21 cellular contexts compared by ENCODE assay signal in genomic region chr2:171205551-171205950, GRCh38.
"Had no signal": no experiment of that assay in that cellular context is flagged by ENCODE, and none has a peak within 500 bp of the region (broad histone marks: within the 10 kb centered on the region; RNA-seq: fewer than 3 reads in every experiment).

No MANE protein-coding gene starts in this region.

- H3K4me3 Mint-ChIP-seq: mesothelial cell of epicardium; naive thymus-derived CD4-positive, alpha-beta T cell had no signal

- H3K27ac ChIP-seq: coronary artery, dorsolateral prefrontal cortex, esophagus muscularis mucosa, gastrocnemius medialis, heart right ventricle, left lung, lower lobe of right lung had no signal

- DNase-seq: dermis blood vessel endothelial cell; dorsolateral prefrontal cortex; effector CD4-positive, alpha-beta T cell; effector memory CD4-positive, alpha-beta T cell; foreskin fibroblast; foreskin melanocyte; gastrocnemius medialis; glutamatergic neuron; head of caudate nucleus; heart right ventricle; hippocampal formation; left cardiac atrium; left lung; left ventricle myocardium superior; lower lobe of right lung; mesenchymal stem cell; mucosa of descending colon; naive thymus-derived CD4-positive, alpha-beta T cell had no signal

- H3K27ac Mint-ChIP-seq: mesothelial cell of epicardium; naive thymus-derived CD4-positive, alpha-beta T cell had no signal

- H3K36me3 Mint-ChIP-seq: mesothelial cell of epicardium had no signal

- H3K36me3 ChIP-seq: esophagus muscularis mucosa, gastrocnemius medialis, heart right ventricle, left lung, lower lobe of right lung had no signal

- H3K4me1 ChIP-seq: gastrocnemius medialis, heart right ventricle, left lung, lower lobe of right lung had no signal

- H3K27me3 ChIP-seq: dorsolateral prefrontal cortex, esophagus muscularis mucosa, gastrocnemius medialis, left lung had no signal

- H3K9me3 ChIP-seq: esophagus muscularis mucosa, gastrocnemius medialis, heart right ventricle, left lung, lower lobe of right lung, mucosa of descending colon had no signal

- H3K4me3 ChIP-seq: coronary artery, dorsolateral prefrontal cortex, esophagus muscularis mucosa, gastrocnemius medialis, heart right ventricle, left lung, lower lobe of right lung, mucosa of descending colon had no signal

- ATAC-seq: gastrocnemius medialis; heart right ventricle; left cardiac atrium; left lung; left ventricle myocardium superior; lower lobe of right lung; mucosa of descending colon; naive thymus-derived CD4-positive, alpha-beta T cell had no signal
